Comparison of ENCODE assay signal across 8 cellular contexts in the genomic region with DNA sequence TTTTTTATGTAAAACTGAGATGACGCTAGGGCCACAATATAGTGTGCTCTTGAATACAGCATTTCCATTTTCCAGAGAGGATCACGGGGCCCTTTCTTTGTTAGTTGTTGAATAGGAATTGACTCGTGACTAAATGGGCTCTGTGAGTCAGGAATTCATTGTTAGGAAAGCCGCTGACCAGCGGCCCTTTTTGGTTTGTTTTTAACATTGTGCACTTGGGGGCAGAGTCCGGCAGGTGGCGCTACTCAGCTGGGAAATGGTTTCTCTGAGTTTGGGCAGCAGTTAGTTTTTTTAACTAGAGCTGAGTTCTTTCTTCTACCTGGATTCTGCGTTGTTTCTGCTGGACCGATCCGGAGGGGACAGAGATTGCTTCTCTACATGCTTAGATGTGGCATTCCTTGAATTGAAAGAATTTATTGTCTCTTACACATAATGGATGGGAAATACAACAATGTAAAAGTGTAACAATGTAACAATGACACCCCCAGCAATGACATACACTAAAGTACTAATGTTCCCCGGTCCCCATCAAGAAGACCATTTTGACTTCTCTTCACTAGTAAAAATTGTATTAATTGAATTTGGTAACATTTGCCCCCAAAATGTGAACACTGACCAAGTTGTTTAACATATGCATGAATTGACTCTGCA.
DNase-seq lines count a peak whose midpoint lies in the region; ATAC-seq lines count a peak whose summit lies in the region.

No MANE protein-coding gene starts in this region.

- no peaks in the 10 kb centered on the region for H3K4me1 Mint-ChIP-seq in memory B cell

- no peak overlapping the region for H3K4me3 Mint-ChIP-seq in memory B cell

- peak; percentile 77 for DNase-seq in activated effector memory CD4-positive, alpha-beta T cell treated with anti-CD3 and anti-CD28 coated beads, Interleukin-2, amount 50 U/mL, for 16 hours
- DNase-seq in activated effector memory CD4-positive, alpha-beta T cell treated with Interleukin-2 at 50 U/mL for 16 hours = no peak
- DNase-seq in NCI-H146 treated with DMSO at 0.1 percent for 48 hours (lab: John Stamatoyannopoulos, UW; ENCODE audit: unreplicated experiment) (peak; percentile 80), UCSD-AML1 (lab: John Stamatoyannopoulos, UW; ENCODE audit: unreplicated experiment) (peak; percentile 46), dermis blood vessel endothelial cell (peak; percentile 26), memory B cell (ENCODE audit: low spot score in 2 of 2) (peak; percentile 28 to 41), superior temporal gyrus (ENCODE audit: extremely low spot score) (peak; percentile 90)

- no peak overlapping the region for H3K27ac Mint-ChIP-seq in memory B cell

- peak; percentile 78 for ATAC-seq in HG02678 (IDR thresholded peaks at IDR 0.05; ENCODE audit: unreplicated experiment)
- ATAC-seq in memory B cell (ENCODE audit: low read depth) = no peak

- H3K9me3 Mint-ChIP-seq in memory B cell = no peaks in the 10 kb centered on the region

- no peaks in the 10 kb centered on the region for H3K36me3 Mint-ChIP-seq in memory B cell

- no peaks in the 10 kb centered on the region for H3K27me3 Mint-ChIP-seq in memory B cell
